8 cellular contexts compared by ENCODE assay signal in the genomic region with DNA sequence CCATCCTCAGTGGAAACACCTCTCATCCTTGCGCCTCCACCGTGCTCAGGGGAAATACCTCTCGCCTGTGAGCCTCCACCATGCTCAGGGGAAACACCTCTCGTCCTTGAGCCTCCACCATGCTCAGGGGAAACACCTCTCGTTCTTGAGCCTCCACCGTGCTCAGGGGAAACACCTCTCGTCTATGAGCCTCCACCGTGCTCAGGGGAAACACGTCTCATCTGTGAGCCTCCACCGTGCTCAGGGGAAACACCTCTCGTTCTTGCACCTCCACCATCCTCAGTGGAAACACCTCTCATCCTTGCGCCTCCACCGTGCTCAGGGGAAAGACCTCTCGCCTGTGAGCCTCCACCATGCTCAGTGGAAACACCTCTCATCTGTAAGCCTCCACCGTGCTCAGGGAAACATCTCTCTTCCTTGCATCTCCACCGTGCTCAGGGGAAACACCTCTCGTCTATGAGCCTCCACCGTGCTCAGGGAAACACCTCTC. TPM values are rescaled to one million over a fixed set of nuclear protein-coding genes. Genes with fewer than 3 reads are reported as not detected.
A peak's percentile ranks its signal among the peaks of the same experiment; 100 is the strongest.
DNase-seq lines count a peak whose midpoint lies in the region; ATAC-seq, FAIRE-seq and TF ChIP-seq lines count a peak whose summit lies in the region.
"Not testable (repeated sequence)": the region's sequence is repeated elsewhere in the genome, so short reads cannot be mapped to it uniquely, and the experiment has no call there.

No MANE protein-coding gene starts in this region.

- not testable (repeated sequence) for H3K9me3 ChIP-seq in A549; neuronal stem cell (replicated peaks in 1 of 2; ENCODE audit: control insufficient read depth in 2 of 2, insufficient read depth in 1 of 2, low read depth in 1 of 2, low read length in 2 of 2)

- CTCF ChIA-PET in A549 (lab: Yijun Ruan, JAX), result not testable (repeated sequence)

- peak overlapping the region; percentile 28 for H4K91ac ChIP-seq in neuronal stem cell (ENCODE audit: low read depth, low read length, poor library complexity)

- not testable (repeated sequence) for H3K36me3 ChIP-seq in neuronal stem cell (replicated peaks in 1 of 2; ENCODE audit: control insufficient read depth in 2 of 2, insufficient read depth in 2 of 2, low read length in 2 of 2)

- not testable (repeated sequence) for H3K4me1 Mint-ChIP-seq in activated naive CD8-positive, alpha-beta T cell treated with anti-CD3 and anti-CD28 coated beads, Interleukin-2, amount 10 ng/mL, durations not matched to agents 7 days and 5 days

- intact Hi-C loops in left ventricle myocardium superior (cut with micrococcal nuclease), result not testable (repeated sequence)

- H3K27me3 Mint-ChIP-seq in activated naive CD8-positive, alpha-beta T cell treated with anti-CD3 and anti-CD28 coated beads, Interleukin-2, amount 10 ng/mL, durations not matched to agents 7 days and 5 days, result not testable (repeated sequence)

- not testable (repeated sequence) for TF ChIP-seq RAD21 in A549 (conservative IDR thresholded peaks at IDR 0.05 in 1 of 2, IDR thresholded peaks at IDR 0.05 in 1 of 2)

- H3K27ac ChIP-seq in A549; neuronal stem cell (replicated peaks; ENCODE audit: low read length): not testable (repeated sequence)

- H3K4me1 ChIP-seq in A549, result not testable (repeated sequence)
- peaks cover 23 to 28% of the 10 kb centered on the region in 2 donors for H3K4me1 ChIP-seq in neuronal stem cell (ENCODE audit: control insufficient read depth in 2 of 2, insufficient read depth in 1 of 2, low read depth in 1 of 2, low read length in 2 of 2)

- not testable (repeated sequence) for H3K4me3 ChIP-seq in A549; neuronal stem cell (ENCODE audit: low read length in 2 of 2)

- H2BK12ac ChIP-seq in neuronal stem cell (ENCODE audit: low read length), result peak overlapping the region; percentile 82

- not testable (repeated sequence) for TF ChIP-seq EP300 in A549 (IDR thresholded peaks at IDR 0.05)

- not testable (repeated sequence) for H2BK5ac ChIP-seq in neuronal stem cell (ENCODE audit: low read length)

- not testable (repeated sequence) for H3K4ac ChIP-seq in neuronal stem cell (ENCODE audit: low read length)

- peak overlapping the region; percentile 99 for H2AK5ac ChIP-seq in neuronal stem cell (ENCODE audit: low read depth, low read length)

- H2BK120ac ChIP-seq in neuronal stem cell (ENCODE audit: low read depth, low read length), result not testable (repeated sequence)

- peak overlapping the region; percentile 60 for H3K9ac ChIP-seq in neuronal stem cell (ENCODE audit: low read depth, low read length, poor library complexity)

- FAIRE-seq in A549 (lab: Jason Lieb, UNC), result peak; percentile 93

- not testable (repeated sequence) for TF ChIP-seq POLR2A in A549 (IDR thresholded peaks at IDR 0.05; ENCODE audit: low read length)

- POLR2A ChIA-PET in A549 (lab: Yijun Ruan, JAX); activated naive CD8-positive, alpha-beta T cell treated with anti-CD3 and anti-CD28 coated beads, Interleukin-2, amount 10 ng/mL, durations not matched to agents 7 days and 5 days (lab: Charles Lee): not testable (repeated sequence)

- H3K27ac Mint-ChIP-seq in activated naive CD8-positive, alpha-beta T cell treated with anti-CD3 and anti-CD28 coated beads, Interleukin-2, amount 10 ng/mL, durations not matched to agents 7 days and 5 days, result not testable (repeated sequence)

- TF ChIP-seq CTCF in A549 (IDR thresholded peaks at IDR 0.05), result not testable (repeated sequence)

- H2BK15ac ChIP-seq in neuronal stem cell (ENCODE audit: low read length), result peak overlapping the region; percentile 2

- H3K23ac ChIP-seq in neuronal stem cell (ENCODE audit: low read depth, low read length, poor library complexity), result peak overlapping the region; percentile 89

- ATAC-seq in A549; activated naive CD8-positive, alpha-beta T cell treated with anti-CD3 and anti-CD28 coated beads, Interleukin-2, amount 10 ng/mL, durations not matched to agents 7 days and 5 days (ENCODE audit: low read depth); left ventricle myocardium superior: not testable (repeated sequence)
- ATAC-seq in GM19023 (IDR thresholded peaks at IDR 0.05; ENCODE audit: unreplicated experiment), result peak; percentile 33

- WGBS in A549 (ENCODE audit: missing lambda C conversion rate), result 76% methylated on average over 18 of the region's 18 CpGs
- WGBS in neuronal stem cell (ENCODE audit: extremely low coverage in 2 of 2, insufficient read length in 2 of 2, insufficient replicate concordance in 1 of 2), 2 donors, result no CpG with 5 or more reads among the region's 18 CpGs

- not testable (repeated sequence) for H3K4me3 Mint-ChIP-seq in activated naive CD8-positive, alpha-beta T cell treated with anti-CD3 and anti-CD28 coated beads, Interleukin-2, amount 10 ng/mL, durations not matched to agents 7 days and 5 days

- H2AFZ ChIP-seq in neuronal stem cell (ENCODE audit: low read length), result not testable (repeated sequence)

- H3K79me1 ChIP-seq in neuronal stem cell (ENCODE audit: low read depth, low read length), result not testable (repeated sequence)

- H3K36me3 Mint-ChIP-seq in activated naive CD8-positive, alpha-beta T cell treated with anti-CD3 and anti-CD28 coated beads, Interleukin-2, amount 10 ng/mL, durations not matched to agents 7 days and 5 days, result not testable (repeated sequence)

- H3K14ac ChIP-seq in neuronal stem cell (ENCODE audit: low read length), result peak overlapping the region; percentile 21

- not testable (repeated sequence) for DNase-seq in A549 (ENCODE audit: low read depth in 1 of 2, low spot score in 1 of 2); neuronal stem cell (ENCODE audit: low spot score)
- DNase-seq in T-helper 22 cell (ENCODE audit: low read depth), result peak; percentile 39
- DNase-seq in activated CD8-positive, alpha-beta memory T cell treated with anti-CD3 and anti-CD28 coated beads, Interleukin-2, amount 50 U/mL, for 48 hours, result peak; percentile 52
- peak; percentile 18 for DNase-seq in activated naive CD8-positive, alpha-beta T cell treated with anti-CD3 and anti-CD28 coated beads, Interleukin-2, amount 10 ng/mL, durations not matched to agents 7 days and 5 days
- DNase-seq in left ventricle myocardium superior, result peak; percentile 11
- DNase-seq in stimulated activated naive CD4-positive, alpha-beta T cell treated with Interleukin-2 at 50 U/mL for 16 hours (lab: John Stamatoyannopoulos, UW), result peak; percentile 57

- not testable (repeated sequence) for H3K4me2 ChIP-seq in A549; neuronal stem cell (ENCODE audit: insufficient read depth, low read length, poor library complexity, severe bottlenecking)

- not testable (repeated sequence) for H3K27me3 ChIP-seq in neuronal stem cell (ENCODE audit: control insufficient read depth in 3 of 3, insufficient read depth in 3 of 3, low read depth in 1 of 3, low read length in 3 of 3)

- not testable (repeated sequence) for H3K9me3 Mint-ChIP-seq in activated naive CD8-positive, alpha-beta T cell treated with anti-CD3 and anti-CD28 coated beads, Interleukin-2, amount 10 ng/mL, durations not matched to agents 7 days and 5 days

- not testable (repeated sequence) for H4K8ac ChIP-seq in neuronal stem cell (ENCODE audit: low read depth, low read length)

- peak overlapping the region; percentile 3 for H3K18ac ChIP-seq in neuronal stem cell (ENCODE audit: low read length)

RNA-seq across cellular contexts. Expression of gene ZDHHC11, which starts 4.1 kb away (rescaled TPM):
- polyA plus RNA-seq in A549 (2011; rRNA removed) (2.6 and 9.9 TPM in 2 replicates), A549 (2017; fragmentation: RNase III; extraction: RNeasy Plus Mini Kit Qiagen cat#74134 plus additional on column Dnase treatment) (12.9 to 16.0 TPM (median 13.7 TPM) in 3 replicates)
- 3.8 and 4.7 TPM in 2 replicates for polyA plus RNA-seq in A549 (2012; cell fraction: cytosol; rRNA removed)
- 67.7 and 100 TPM in 2 replicates for polyA plus RNA-seq in A549 (2012; cell fraction: nucleus; rRNA removed)
- 13.4 and 20.0 TPM in 2 replicates for polyA minus RNA-seq in A549 (2011; rRNA and poly(A)+ RNA removed)
- total RNA-seq in activated naive CD8-positive, alpha-beta T cell treated with anti-CD3 and anti-CD28 coated beads, Interleukin-2, amount 10 ng/mL, durations not matched to agents 7 days and 5 days, result 10 to 100 TPM; 10.2 to 12.8 TPM
- total RNA-seq in left ventricle myocardium superior, result 40.1 TPM
- polyA plus RNA-seq in neuronal stem cell (2013, experiment 1 of 2), result 6.4 TPM
- polyA plus RNA-seq in neuronal stem cell (2013, experiment 2 of 2), result 6.7 TPM

RNA-seq across cellular contexts. Expression of gene BRD9, which starts 46.0 kb away (rescaled TPM):
- polyA plus RNA-seq in A549 (2011; rRNA removed), result 11.6 and 15.8 TPM in 2 replicates
- 13.1 and 14.0 TPM in 2 replicates for polyA plus RNA-seq in A549 (2012; cell fraction: cytosol; rRNA removed)
- 48.6 and 72.1 TPM in 2 replicates for polyA plus RNA-seq in A549 (2012; cell fraction: nucleus; rRNA removed)
- polyA plus RNA-seq in A549 (2017; fragmentation: RNase III; extraction: RNeasy Plus Mini Kit Qiagen cat#74134 plus additional on column Dnase treatment), result 28.9 to 31.0 TPM (median 29.6 TPM) in 3 replicates
- 19.2 and 25.4 TPM in 2 replicates for polyA minus RNA-seq in A549 (2011; rRNA and poly(A)+ RNA removed)
- total RNA-seq in activated naive CD8-positive, alpha-beta T cell treated with anti-CD3 and anti-CD28 coated beads, Interleukin-2, amount 10 ng/mL, durations not matched to agents 7 days and 5 days, result 10 to 100 TPM; 63.5 to 65.6 TPM
- total RNA-seq in left ventricle myocardium superior, result 26.1 TPM
- polyA plus RNA-seq in neuronal stem cell (2013, experiment 1 of 2), result 31.5 TPM
- polyA plus RNA-seq in neuronal stem cell (2013, experiment 2 of 2), result 31.0 TPM

RNA-seq across cellular contexts. Expression of gene TRIP13, which starts 46.0 kb away (rescaled TPM):
- 62.4 and 82.4 TPM in 2 replicates for polyA plus RNA-seq in A549 (2011; rRNA removed)
- polyA plus RNA-seq in A549 (2012; cell fraction: cytosol; rRNA removed), result 42.1 and 48.3 TPM in 2 replicates
- polyA plus RNA-seq in A549 (2012; cell fraction: nucleus; rRNA removed), result 32.4 and 42.7 TPM in 2 replicates
- 54.0 to 60.2 TPM (median 54.6 TPM) in 3 replicates for polyA plus RNA-seq in A549 (2017; fragmentation: RNase III; extraction: RNeasy Plus Mini Kit Qiagen cat#74134 plus additional on column Dnase treatment)
- 30.4 and 32.2 TPM in 2 replicates for polyA minus RNA-seq in A549 (2011; rRNA and poly(A)+ RNA removed)
- 10 to 100 TPM; 18.3 to 20.9 TPM for total RNA-seq in activated naive CD8-positive, alpha-beta T cell treated with anti-CD3 and anti-CD28 coated beads, Interleukin-2, amount 10 ng/mL, durations not matched to agents 7 days and 5 days
- 0.32 TPM for total RNA-seq in left ventricle myocardium superior
- 24.6 TPM for polyA plus RNA-seq in neuronal stem cell (2013, experiment 1 of 2)
- 25.7 TPM for polyA plus RNA-seq in neuronal stem cell (2013, experiment 2 of 2)

Comparison
In these comparisons a context has a peak if more than half of its experiments do, and no peak if none do; other contexts are left out.
1. RNA of gene TRIP13, which starts 46.0 kb away (total RNA-seq): 18.3 to 20.9 TPM in activated naive CD8-positive, alpha-beta T cell treated with anti-CD3 and anti-CD28 coated beads, Interleukin-2, amount 10 ng/mL, durations not matched to agents 7 days and 5 days; 0.32 TPM in left ventricle myocardium superior (single experiment); every median in the first group is over 10 times any median in the second.